ENCODE assay signal across 1 cellular context in the genomic region with DNA sequence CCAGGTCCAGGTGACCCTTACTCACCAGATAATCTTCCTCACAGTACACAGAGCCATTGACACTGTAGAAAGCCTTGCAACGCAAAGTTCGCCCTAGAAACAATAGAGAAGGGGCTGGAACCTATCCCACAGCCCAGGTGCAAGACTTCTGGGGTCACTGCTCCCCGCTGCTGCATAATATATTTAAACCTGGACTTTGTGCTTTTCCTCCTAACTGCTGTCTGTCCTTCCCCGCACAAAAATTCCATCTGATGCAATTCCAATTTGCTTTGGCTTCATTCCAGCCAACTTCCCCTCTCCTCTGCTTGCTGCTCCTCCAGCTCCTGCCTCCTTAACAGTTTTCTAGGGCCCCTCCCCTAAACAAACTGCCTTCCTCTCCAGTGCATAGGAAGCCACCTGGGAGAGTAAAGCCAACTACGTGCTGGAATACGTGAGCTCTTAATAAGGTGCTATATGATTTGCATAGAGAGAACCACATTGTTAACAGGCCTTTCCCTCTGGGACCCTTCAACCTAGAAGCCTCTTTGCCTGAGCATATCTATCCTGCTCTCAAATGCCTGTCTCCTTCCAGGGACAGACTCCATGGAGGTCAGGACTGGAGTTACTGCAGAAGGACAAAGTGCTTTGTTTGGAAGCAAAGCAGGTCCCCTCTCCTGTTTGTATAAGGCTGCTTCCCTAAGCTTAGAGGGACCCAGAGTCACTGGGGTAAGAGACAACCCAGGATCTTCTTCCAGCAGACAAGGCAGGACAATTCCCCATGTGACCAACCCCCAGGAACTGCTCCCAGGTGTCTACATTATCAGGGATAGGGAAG.
A peak's percentile ranks its signal among the peaks of the same experiment; 100 is the strongest.
TF ChIP-seq lines count a peak whose summit lies in the region.

No MANE protein-coding gene starts in this region.

TF ChIP-seq in HepG2, 621 proteins besides CTCF, POLR2A, EP300 and RAD21 (continued from another document and continues in another):
- TF ChIP-seq ZNF546 (CRISPR knock-in tag; conservative IDR thresholded peaks at IDR 0.05), result no peak
- peak; percentile 15; the same call in 1 of the 2 replicates for TF ChIP-seq ZNF552 (CRISPR knock-in tag; IDR thresholded peaks at IDR 0.05; ENCODE audit: borderline replicate concordance)
- TF ChIP-seq HNF4G (IDR thresholded peaks at IDR 0.05; ENCODE audit: borderline replicate concordance, low read depth, low read length), result peak; percentile 100
- peak; percentile 98 for TF ChIP-seq HNF4G (CRISPR knock-in tag; IDR thresholded peaks at IDR 0.05; ENCODE audit: borderline replicate concordance, low read depth)
- peak; percentile 81 for TF ChIP-seq ZSCAN29 (CRISPR knock-in tag; conservative IDR thresholded peaks at IDR 0.05)
- TF ChIP-seq ATF7 (IDR thresholded peaks at IDR 0.05), result peak; percentile 89
- peak; percentile 96 for TF ChIP-seq ATF7 (CRISPR knock-in tag; IDR thresholded peaks at IDR 0.05)
- no peak for TF ChIP-seq BRCA1 (CRISPR knock-in tag; IDR thresholded peaks at IDR 0.05)
- no peak for TF ChIP-seq IKZF4 (CRISPR knock-in tag; IDR thresholded peaks at IDR 0.05; ENCODE audit: borderline replicate concordance, low read depth, not compliant biosample characterization)
- TF ChIP-seq, protein P1, sequence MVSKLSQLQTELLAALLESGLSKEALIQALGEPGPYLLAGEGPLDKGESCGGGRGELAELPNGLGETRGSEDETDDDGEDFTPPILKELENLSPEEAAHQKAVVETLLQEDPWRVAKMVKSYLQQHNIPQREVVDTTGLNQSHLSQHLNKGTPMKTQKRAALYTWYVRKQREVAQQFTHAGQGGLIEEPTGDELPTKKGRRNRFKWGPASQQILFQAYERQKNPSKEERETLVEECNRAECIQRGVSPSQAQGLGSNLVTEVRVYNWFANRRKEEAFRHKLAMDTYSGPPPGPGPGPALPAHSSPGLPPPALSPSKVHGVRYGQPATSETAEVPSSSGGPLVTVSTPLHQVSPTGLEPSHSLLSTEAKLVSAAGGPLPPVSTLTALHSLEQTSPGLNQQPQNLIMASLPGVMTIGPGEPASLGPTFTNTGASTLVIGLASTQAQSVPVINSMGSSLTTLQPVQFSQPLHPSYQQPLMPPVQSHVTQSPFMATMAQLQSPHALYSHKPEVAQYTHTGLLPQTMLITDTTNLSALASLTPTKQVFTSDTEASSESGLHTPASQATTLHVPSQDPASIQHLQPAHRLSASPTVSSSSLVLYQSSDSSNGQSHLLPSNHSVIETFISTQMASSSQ (IDR thresholded peaks at IDR 0.05; ENCODE audit: low read depth), result no peak
- TF ChIP-seq, protein P1 (CRISPR knock-in tag; IDR thresholded peaks at IDR 0.05; ENCODE audit: borderline replicate concordance), result peak; percentile 92
- TF ChIP-seq FOXK1 (CRISPR knock-in tag; IDR thresholded peaks at IDR 0.05; ENCODE audit: borderline replicate concordance, low read depth), result peak; percentile 84; the same call in 1 of the 2 replicates
- TF ChIP-seq ZNF44 (CRISPR knock-in tag; IDR thresholded peaks at IDR 0.05), result no peak; the same call in 1 of the 2 replicates
- TF ChIP-seq, protein P2, sequence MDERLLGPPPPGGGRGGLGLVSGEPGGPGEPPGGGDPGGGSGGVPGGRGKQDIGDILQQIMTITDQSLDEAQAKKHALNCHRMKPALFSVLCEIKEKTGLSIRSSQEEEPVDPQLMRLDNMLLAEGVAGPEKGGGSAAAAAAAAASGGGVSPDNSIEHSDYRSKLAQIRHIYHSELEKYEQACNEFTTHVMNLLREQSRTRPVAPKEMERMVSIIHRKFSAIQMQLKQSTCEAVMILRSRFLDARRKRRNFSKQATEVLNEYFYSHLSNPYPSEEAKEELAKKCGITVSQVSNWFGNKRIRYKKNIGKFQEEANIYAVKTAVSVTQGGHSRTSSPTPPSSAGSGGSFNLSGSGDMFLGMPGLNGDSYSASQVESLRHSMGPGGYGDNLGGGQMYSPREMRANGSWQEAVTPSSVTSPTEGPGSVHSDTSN (CRISPR knock-in tag; IDR thresholded peaks at IDR 0.05), result no peak
- TF ChIP-seq NR2F6 (IDR thresholded peaks at IDR 0.05), result no peak
- TF ChIP-seq NR2F6 (CRISPR knock-in tag; IDR thresholded peaks at IDR 0.05), result peak; percentile 91
- TF ChIP-seq, protein P3, sequence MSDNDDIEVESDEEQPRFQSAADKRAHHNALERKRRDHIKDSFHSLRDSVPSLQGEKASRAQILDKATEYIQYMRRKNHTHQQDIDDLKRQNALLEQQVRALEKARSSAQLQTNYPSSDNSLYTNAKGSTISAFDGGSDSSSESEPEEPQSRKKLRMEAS (IDR thresholded peaks at IDR 0.05), result no peak
- TF ChIP-seq, protein P4, sequence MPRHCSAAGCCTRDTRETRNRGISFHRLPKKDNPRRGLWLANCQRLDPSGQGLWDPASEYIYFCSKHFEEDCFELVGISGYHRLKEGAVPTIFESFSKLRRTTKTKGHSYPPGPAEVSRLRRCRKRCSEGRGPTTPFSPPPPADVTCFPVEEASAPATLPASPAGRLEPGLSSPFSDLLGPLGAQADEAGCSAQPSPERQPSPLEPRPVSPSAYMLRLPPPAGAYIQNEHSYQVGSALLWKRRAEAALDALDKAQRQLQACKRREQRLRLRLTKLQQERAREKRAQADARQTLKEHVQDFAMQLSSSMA (CRISPR knock-in tag; IDR thresholded peaks at IDR 0.05), result no peak
- peak; percentile 23 for TF ChIP-seq ZNF781 (CRISPR knock-in tag; IDR thresholded peaks at IDR 0.05; ENCODE audit: borderline replicate concordance, not compliant biosample characterization)
- no peak for TF ChIP-seq ZNF839 (CRISPR knock-in tag; IDR thresholded peaks at IDR 0.05; ENCODE audit: borderline replicate concordance)
- TF ChIP-seq PAX8 (CRISPR knock-in tag; IDR thresholded peaks at IDR 0.05; ENCODE audit: borderline replicate concordance), result no peak
- peak; percentile 84 for TF ChIP-seq ZNF326 (CRISPR knock-in tag; IDR thresholded peaks at IDR 0.05; ENCODE audit: borderline replicate concordance)
- TF ChIP-seq, protein P5, sequence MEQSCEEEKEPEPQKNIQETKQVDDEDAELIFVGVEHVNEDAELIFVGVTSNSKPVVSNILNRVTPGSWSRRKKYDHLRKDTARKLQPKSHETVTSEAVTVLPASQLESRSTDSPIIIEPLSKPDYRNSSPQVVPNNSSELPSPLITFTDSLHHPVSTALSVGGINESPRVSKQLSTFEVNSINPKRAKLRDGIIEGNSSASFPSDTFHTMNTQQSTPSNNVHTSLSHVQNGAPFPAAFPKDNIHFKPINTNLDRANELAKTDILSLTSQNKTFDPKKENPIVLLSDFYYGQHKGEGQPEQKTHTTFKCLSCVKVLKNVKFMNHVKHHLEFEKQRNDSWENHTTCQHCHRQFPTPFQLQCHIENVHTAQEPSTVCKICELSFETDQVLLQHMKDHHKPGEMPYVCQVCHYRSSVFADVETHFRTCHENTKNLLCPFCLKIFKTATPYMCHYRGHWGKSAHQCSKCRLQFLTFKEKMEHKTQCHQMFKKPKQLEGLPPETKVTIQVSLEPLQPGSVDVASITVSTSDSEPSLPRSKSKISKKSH (CRISPR knock-in tag; IDR thresholded peaks at IDR 0.05; ENCODE audit: borderline replicate concordance), result no peak
- no peak for TF ChIP-seq HCFC1 (IDR thresholded peaks at IDR 0.05; ENCODE audit: low read depth, low read length)
- TF ChIP-seq HNRNPK (IDR thresholded peaks at IDR 0.05; ENCODE audit: low read depth, low read length, poor library complexity, severe bottlenecking), result no peak
- peak; percentile 98 for TF ChIP-seq LCORL (IDR thresholded peaks at IDR 0.05)
- TF ChIP-seq LCORL (CRISPR knock-in tag; IDR thresholded peaks at IDR 0.05), result no peak
- peak; percentile 91; the same call in 1 of the 2 replicates for TF ChIP-seq NFKBIZ (CRISPR knock-in tag; IDR thresholded peaks at IDR 0.05)
- TF ChIP-seq SCMH1 (CRISPR knock-in tag; IDR thresholded peaks at IDR 0.05; ENCODE audit: borderline replicate concordance), result no peak
- TF ChIP-seq ARNT2 (CRISPR knock-in tag; IDR thresholded peaks at IDR 0.05; ENCODE audit: low read depth), result peak; percentile 94
- no peak for TF ChIP-seq TCF7 (IDR thresholded peaks at IDR 0.05; ENCODE audit: low read depth)
- TF ChIP-seq CBX2 (IDR thresholded peaks at IDR 0.05; ENCODE audit: low read depth, low read length), result no peak
- TF ChIP-seq CBX2 (CRISPR knock-in tag; IDR thresholded peaks at IDR 0.05; ENCODE audit: low read depth), result no peak
- TF ChIP-seq ZNF230 (CRISPR knock-in tag; IDR thresholded peaks at IDR 0.05), result no peak
- TF ChIP-seq, protein P6, sequence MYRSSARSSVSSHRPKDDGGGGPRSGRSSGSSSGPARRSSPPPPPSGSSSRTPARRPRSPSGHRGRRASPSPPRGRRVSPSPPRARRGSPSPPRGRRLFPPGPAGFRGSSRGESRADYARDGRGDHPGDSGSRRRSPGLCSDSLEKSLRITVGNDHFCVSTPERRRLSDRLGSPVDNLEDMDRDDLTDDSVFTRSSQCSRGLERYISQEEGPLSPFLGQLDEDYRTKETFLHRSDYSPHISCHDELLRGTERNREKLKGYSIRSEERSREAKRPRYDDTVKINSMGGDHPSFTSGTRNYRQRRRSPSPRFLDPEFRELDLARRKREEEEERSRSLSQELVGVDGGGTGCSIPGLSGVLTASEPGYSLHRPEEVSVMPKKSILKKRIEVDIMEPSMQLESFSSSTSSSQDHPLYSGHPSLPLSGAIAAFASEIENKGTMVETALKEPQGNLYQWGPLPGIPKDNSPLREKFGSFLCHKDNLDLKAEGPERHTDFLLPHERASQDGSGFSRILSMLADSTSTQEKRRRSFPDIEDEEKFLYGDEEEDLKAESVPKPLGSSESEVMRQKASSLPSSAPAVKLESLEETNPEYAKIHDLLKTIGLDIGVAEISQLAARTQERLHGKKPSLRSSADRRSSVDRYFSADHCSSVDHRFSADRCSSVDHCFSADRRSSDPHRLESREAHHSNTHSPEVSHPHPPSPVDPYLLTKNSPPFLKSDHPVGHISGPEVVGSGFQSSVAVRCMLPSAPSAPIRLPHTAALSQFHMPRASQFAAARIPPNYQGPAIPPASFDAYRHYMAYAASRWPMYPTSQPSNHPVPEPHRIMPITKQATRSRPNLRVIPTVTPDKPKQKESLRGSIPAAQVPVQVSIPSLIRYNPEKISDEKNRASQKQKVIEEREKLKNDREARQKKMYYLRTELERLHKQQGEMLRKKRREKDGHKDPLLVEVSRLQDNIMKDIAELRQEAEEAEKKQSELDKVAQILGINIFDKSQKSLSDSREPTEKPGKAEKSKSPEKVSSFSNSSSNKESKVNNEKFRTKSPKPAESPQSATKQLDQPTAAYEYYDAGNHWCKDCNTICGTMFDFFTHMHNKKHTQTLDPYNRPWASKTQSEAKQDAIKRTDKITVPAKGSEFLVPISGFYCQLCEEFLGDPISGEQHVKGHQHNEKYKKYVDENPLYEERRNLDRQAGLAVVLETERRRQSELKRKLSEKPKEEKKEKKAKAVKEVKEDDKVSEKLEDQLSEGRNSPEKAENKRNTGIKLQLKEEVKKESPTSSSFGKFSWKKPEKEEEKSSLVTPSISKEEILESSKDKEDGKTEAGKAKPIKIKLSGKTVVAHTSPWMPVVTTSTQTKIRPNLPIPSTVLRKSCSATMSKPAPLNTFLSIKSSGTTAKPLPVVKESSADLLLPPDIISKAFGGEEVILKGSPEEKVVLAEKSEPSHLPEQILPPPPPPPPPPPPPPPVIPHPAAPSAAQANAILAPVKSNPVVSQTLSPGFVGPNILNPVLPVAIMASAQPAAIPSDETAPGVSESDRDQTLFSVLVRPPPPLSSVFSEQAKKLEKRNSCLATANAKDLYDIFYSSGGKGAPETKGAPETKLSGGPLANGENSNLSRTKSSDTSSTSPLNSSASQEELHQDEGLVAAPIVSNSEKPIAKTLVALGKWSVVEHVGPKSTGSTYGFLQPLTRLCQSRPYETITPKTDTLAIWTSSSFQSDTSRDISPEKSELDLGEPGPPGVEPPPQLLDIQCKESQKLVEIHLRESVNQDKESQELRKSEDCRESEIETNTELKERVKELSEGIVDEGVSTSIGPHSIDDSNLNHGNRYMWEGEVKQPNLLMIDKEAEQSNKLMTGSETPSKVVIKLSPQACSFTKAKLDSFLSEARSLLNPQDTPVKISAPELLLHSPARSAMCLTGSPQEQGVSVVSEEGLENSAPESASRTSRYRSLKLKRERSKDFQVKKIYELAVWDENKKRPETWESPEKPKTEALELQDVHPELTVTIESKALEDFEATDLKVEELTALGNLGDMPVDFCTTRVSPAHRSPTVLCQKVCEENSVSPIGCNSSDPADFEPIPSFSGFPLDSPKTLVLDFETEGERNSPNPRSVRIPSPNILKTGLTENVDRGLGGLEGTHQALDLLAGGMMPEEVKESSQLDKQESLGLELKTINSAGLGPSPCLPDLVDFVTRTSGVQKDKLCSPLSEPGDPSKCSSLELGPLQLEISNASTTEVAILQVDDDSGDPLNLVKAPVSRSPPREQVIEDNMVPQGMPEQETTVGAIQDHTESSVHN (CRISPR knock-in tag; IDR thresholded peaks at IDR 0.05), result peak; percentile 77; the same call in 1 of the 2 replicates
- 0 out of 2 replicates have a peak, but pooled peaks have one; percentile 38 for TF ChIP-seq PAF1 (CRISPR knock-in tag; IDR thresholded peaks at IDR 0.05)
- TF ChIP-seq ZNF367 (CRISPR knock-in tag; IDR thresholded peaks at IDR 0.05; ENCODE audit: borderline replicate concordance), result no peak
- TF ChIP-seq, protein P7, sequence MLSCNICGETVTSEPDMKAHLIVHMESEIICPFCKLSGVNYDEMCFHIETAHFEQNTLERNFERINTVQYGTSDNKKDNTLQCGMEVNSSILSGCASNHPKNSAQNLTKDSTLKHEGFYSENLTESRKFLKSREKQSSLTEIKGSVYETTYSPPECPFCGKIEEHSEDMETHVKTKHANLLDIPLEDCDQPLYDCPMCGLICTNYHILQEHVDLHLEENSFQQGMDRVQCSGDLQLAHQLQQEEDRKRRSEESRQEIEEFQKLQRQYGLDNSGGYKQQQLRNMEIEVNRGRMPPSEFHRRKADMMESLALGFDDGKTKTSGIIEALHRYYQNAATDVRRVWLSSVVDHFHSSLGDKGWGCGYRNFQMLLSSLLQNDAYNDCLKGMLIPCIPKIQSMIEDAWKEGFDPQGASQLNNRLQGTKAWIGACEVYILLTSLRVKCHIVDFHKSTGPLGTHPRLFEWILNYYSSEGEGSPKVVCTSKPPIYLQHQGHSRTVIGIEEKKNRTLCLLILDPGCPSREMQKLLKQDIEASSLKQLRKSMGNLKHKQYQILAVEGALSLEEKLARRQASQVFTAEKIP (CRISPR knock-in tag; IDR thresholded peaks at IDR 0.05; ENCODE audit: borderline replicate concordance), result no peak
- no peak for TF ChIP-seq SP4 (CRISPR knock-in tag; IDR thresholded peaks at IDR 0.05)
- TF ChIP-seq PRPF4 (IDR thresholded peaks at IDR 0.05; ENCODE audit: low read depth, low read length, poor library complexity, severe bottlenecking), result no peak
- no peak; the same call in none of the 2 replicates for TF ChIP-seq ZFP36L2 (CRISPR knock-in tag; IDR thresholded peaks at IDR 0.05)
